Comparison of ENCODE assay signal across 8 cellular contexts in genomic region chr7:156639426-156640256, GRCh38. TPM values are rescaled to one million over a fixed set of nuclear protein-coding genes. Genes with fewer than 3 reads are reported as not detected.
DNase-seq lines count a peak whose midpoint lies in the region; ATAC-seq, FAIRE-seq and TF ChIP-seq lines count a peak whose summit lies in the region.

No MANE protein-coding gene starts in this region.

- H3K9me2 ChIP-seq in DOHH2 (replicated peaks; ENCODE audit: control insufficient read depth, low read length) = no peaks in the 10 kb centered on the region

- H3K4me2 ChIP-seq in DOHH2 (ENCODE audit: low read length) (peak overlapping the region; percentile 79), K562 (ENCODE audit: insufficient read depth, low read length) (peak overlapping the region; percentile 78)

- TF ChIP-seq POLR2A in K562 (conservative IDR thresholded peaks at IDR 0.05) = peak; percentile 78

- TF ChIP-seq EP300 in K562 (IDR thresholded peaks at IDR 0.05; ENCODE audit: low read length) = no peak

- H3K27ac ChIP-seq in DOHH2 (ENCODE audit: low read depth, low read length) = no peak overlapping the region; the same call in 1 of the 2 replicates
- peak overlapping the region; percentile 80 for H3K27ac ChIP-seq in HL-60 (replicated peaks)
- H3K27ac ChIP-seq in K562 (ENCODE audit: extremely low read depth, low read depth, low read length) = peak overlapping the region; percentile 92
- peak overlapping the region; percentile 59 for H3K27ac ChIP-seq in layer of hippocampus (ENCODE audit: low read depth, low read length)
- H3K27ac ChIP-seq in tibial artery = peak overlapping the region; percentile 36

- H4K20me1 ChIP-seq in DOHH2 (ENCODE audit: control insufficient read depth, insufficient read depth, low read depth, low read length) (no peaks in the 10 kb centered on the region), K562 (replicated peaks; ENCODE audit: control insufficient read depth, insufficient read depth, low read length) (no peaks in the 10 kb centered on the region)

- H3K4me3 ChIP-seq in DOHH2 (ENCODE audit: low read length) (peak overlapping the region; percentile 74), HL-60 (replicated peaks; ENCODE audit: insufficient read depth, low read length) (peak overlapping the region; percentile 89), K562 (peak overlapping the region; percentile 71), tibial artery (peak overlapping the region; percentile 61 to 79)

- peak overlapping the region; percentile 91 to 92 for H3K9ac ChIP-seq in K562 (ENCODE audit: insufficient read depth in 1 of 2, low read depth in 2 of 2, low read length in 2 of 2)

- H3K36me3 ChIP-seq in DOHH2 (ENCODE audit: control insufficient read depth, low read length) (no peaks in the 10 kb centered on the region), K562 (ENCODE audit: control insufficient read depth, insufficient read depth, low read length) (peaks cover 3% of the 10 kb centered on the region; the same call in 1 of the 3 replicates), tibial artery (no peaks in the 10 kb centered on the region)

- POLR2A ChIA-PET in K562 (lab: Yijun Ruan, JAX) = interaction anchor here (0.6 to 1.7 kb wide), 6 partner anchors 8 to 1112 kb away, joined by 3 to 9 read pairs (median 4); no protein-coding TSS in a partner anchor

- CTCF ChIA-PET in K562 (lab: Yijun Ruan, JAX; ENCODE audit: low intra/inter-chr PET ratio) = no interaction called here

- TF ChIP-seq CTCF in DOHH2 (IDR thresholded peaks at IDR 0.05; ENCODE audit: low read depth, low read length, poor library complexity, severe bottlenecking) = no peak
- no peak for TF ChIP-seq CTCF in HL-60 (IDR thresholded peaks at IDR 0.05; ENCODE audit: insufficient read depth, low read length)
- TF ChIP-seq CTCF in K562 (IDR thresholded peaks at IDR 0.05 in 2 of 3, conservative IDR thresholded peaks at IDR 0.05 in 1 of 3; ENCODE audit: insufficient read depth in 2 of 3, low read depth in 1 of 3, low read length in 3 of 3) = 0 out of 6 replicates have a peak, but pooled peaks of 1 of the 3 experiments have one; percentile 2
- TF ChIP-seq CTCF in tibial artery (IDR thresholded peaks at IDR 0.05) = no peak

- no peak for TF ChIP-seq RAD21 in K562 (CRISPR knock-in tag; conservative IDR thresholded peaks at IDR 0.05 in 1 of 2, IDR thresholded peaks at IDR 0.05 in 1 of 2)

- H3K27me3 ChIP-seq in DOHH2 (ENCODE audit: control insufficient read depth, low read length) = no peaks in the 10 kb centered on the region
- H3K27me3 ChIP-seq in HL-60 (ENCODE audit: insufficient read depth, poor library complexity, severe bottlenecking) = no peaks in the 10 kb centered on the region
- no peaks in the 10 kb centered on the region for H3K27me3 ChIP-seq in K562 (ENCODE audit: control insufficient read depth in 2 of 2, insufficient read depth in 2 of 2, low read length in 2 of 2)
- H3K27me3 ChIP-seq in layer of hippocampus (ENCODE audit: control insufficient read depth, insufficient read depth, low read length) = no peaks in the 10 kb centered on the region
- H3K27me3 ChIP-seq in tibial artery = peaks cover 0 to 14% of the 10 kb centered on the region in 2 donors

- no TSS peak for BruUV-seq in K562 (replicated peaks; lab: Mats Ljungman, UMichigan)

- peaks cover 20% of the 10 kb centered on the region for H3K4me1 ChIP-seq in DOHH2 (ENCODE audit: control insufficient read depth, low read length)
- peaks cover 5 to 20% of the 10 kb centered on the region in 2 experiments; a peak in 4 of 5 replicates for H3K4me1 ChIP-seq in K562 (replicated peaks in 1 of 2; ENCODE audit: control insufficient read depth in 2 of 2, insufficient read depth in 2 of 2, low read length in 2 of 2)
- peaks cover 0 to 16% (median 10%) of the 10 kb centered on the region in 4 donors for H3K4me1 ChIP-seq in tibial artery

- peak overlapping the region; percentile 84 for H2AFZ ChIP-seq in K562 (ENCODE audit: low read depth, low read length)

- peak; percentile 77 for ATAC-seq in K562
- ATAC-seq in GM21423 (IDR thresholded peaks at IDR 0.05; ENCODE audit: unreplicated experiment) = no peak

- intact Hi-C loops in K562 (cut with micrococcal nuclease) (loop anchor here (5.0 to 10.0 kb wide), 3 partner anchors 95 to 835 kb away; partner anchors contain the start of gene LMBR1), tibial artery (cut with DNase I; ENCODE audit: low total_unique reads) (no loop called here)

- FAIRE-seq in K562 (lab: Jason Lieb, UNC) = no peak

- H3K9me3 ChIP-seq in DOHH2 (ENCODE audit: control insufficient read depth, insufficient read depth, low read length) (peaks cover 8% of the 10 kb centered on the region), K562 (replicated peaks; ENCODE audit: control insufficient read depth, insufficient read depth, low read depth, low read length) (no peaks in the 10 kb centered on the region), tibial artery (peaks cover 0 to 11% (median 0%) of the 10 kb centered on the region in 3 donors)

- H3K9me1 ChIP-seq in K562 (ENCODE audit: control insufficient read depth, insufficient read depth, low read length) = no peaks in the 10 kb centered on the region

- no peaks in the 10 kb centered on the region for H3F3A ChIP-seq in DOHH2 (ENCODE audit: control insufficient read depth, insufficient read depth)

- peak in 1 of 2 experiments; percentile 4 for DNase-seq in HL-60 (ENCODE audit: low read depth in 1 of 2, low spot score in 1 of 2)
- DNase-seq in K562 (ENCODE audit: extremely low read depth in 1 of 4, low spot score in 3 of 4) = peak; percentile 65 to 88 (median 66)
- DNase-seq in tibial artery = no peak
- DNase-seq in midbrain (lab: John Stamatoyannopoulos, UW) = no peak
- no peak for DNase-seq in mucosa of gallbladder (ENCODE audit: low spot score)

- in situ Hi-C loops in K562 (cut with MboI) = no loop called here

- peaks cover 29% of the 10 kb centered on the region for H3K79me2 ChIP-seq in DOHH2 (ENCODE audit: control insufficient read depth, low read length)
- peaks cover 55% of the 10 kb centered on the region for H3K79me2 ChIP-seq in K562 (ENCODE audit: control insufficient read depth, insufficient read depth, low read length)

- WGBS in K562 (ENCODE audit: insufficient coverage, low coverage, missing lambda C conversion rate) = 28% methylated on average over 49 of the region's 52 CpGs

TF ChIP-seq in K562, 482 proteins besides CTCF, POLR2A, EP300 and RAD21 (continues in another document):
- TF ChIP-seq SIRT6 (IDR thresholded peaks at IDR 0.05; ENCODE audit: low read depth, low read length) (no peak), ARID3A (IDR thresholded peaks at IDR 0.05; ENCODE audit: borderline replicate concordance, low read depth, low read length) (no peak), ZNF23 (CRISPR knock-in tag; IDR thresholded peaks at IDR 0.05) (no peak)

RNA-seq across cellular contexts. Expression of gene RNF32, which starts 0.9 kb away (rescaled TPM):
- 1.6 and 7.1 TPM in 2 replicates for total RNA-seq in K562 (2011; cell fraction: chromatin; rRNA removed; ENCODE audit: low replicate concordance)
- total RNA-seq in K562 (2011; cell fraction: nucleolus; rRNA removed) = 1.3 and 1.8 TPM in 2 replicates
- total RNA-seq in K562 (2011; cell fraction: nucleoplasm; rRNA removed) = 2.5 and 5.6 TPM in 2 replicates
- total RNA-seq in K562 (2014; rRNA removed) = 2.6 and 4.1 TPM in 2 replicates
- total RNA-seq in K562 (2014; rRNA removed; fragmentation: Illumina TruSeq; extraction: Trizol) = 4.7 and 5.9 TPM in 2 replicates
- 4.1 and 4.3 TPM in 2 replicates for total RNA-seq in K562 (2015; rRNA removed; fragmentation: Illumina TruSeq; extraction: Trizol)
- total RNA-seq in K562 (2021) = 3.9 and 4.6 TPM in 2 replicates
- 3.7 and 5.7 TPM in 2 replicates for polyA plus RNA-seq in K562 (2011; rRNA removed)
- 1.5 and 1.9 TPM in 2 replicates for polyA plus RNA-seq in K562 (2011; cell fraction: cytosol; rRNA removed)
- polyA plus RNA-seq in K562 (2011; cell fraction: nucleus; rRNA removed) = 4.2 and 6.4 TPM in 2 replicates
- 6.1 and 10.5 TPM in 2 replicates for polyA plus RNA-seq in K562 (2012)
- 5.2 and 7.0 TPM in 2 replicates for polyA plus RNA-seq in K562 (2014; fragmentation: Illumina TruSeq; extraction: Trizol)
- 1 to 10 TPM; 3.2 to 3.7 TPM for polyA plus RNA-seq in K562 (2014; fragmentation: Nextera tagmentation; extraction: Ambion mirVana)
- 5.2 and 5.3 TPM in 2 replicates for polyA plus RNA-seq in K562 (2014; rRNA removed)
- 1.8 and 2.7 TPM in 2 replicates for polyA minus RNA-seq in K562 (2011; rRNA and poly(A)+ RNA removed)
- polyA minus RNA-seq in K562 (2011; cell fraction: cytosol; rRNA and poly(A)+ RNA removed) = 1.0 TPM in 1 of 2 replicates, not detected in the other
- polyA minus RNA-seq in K562 (2011; cell fraction: nucleus; rRNA and poly(A)+ RNA removed) = 1.8 and 2.4 TPM in 2 replicates
- 1.8 TPM for total RNA-seq in mucosa of gallbladder

Comparison
In these comparisons a context has a peak if more than half of its experiments do, and no peak if none do; other contexts are left out.
1. DNase-seq: peak in K562 (4 of 4); none in tibial artery (0 of 2), midbrain (single experiment) and mucosa of gallbladder (single experiment).
2. Peak in every context shown above with its lines, with median percentiles within 50 percentile points of each other: H3K4me3 ChIP-seq.